ENCODE assay signal across 19 cellular contexts in the genomic region with DNA sequence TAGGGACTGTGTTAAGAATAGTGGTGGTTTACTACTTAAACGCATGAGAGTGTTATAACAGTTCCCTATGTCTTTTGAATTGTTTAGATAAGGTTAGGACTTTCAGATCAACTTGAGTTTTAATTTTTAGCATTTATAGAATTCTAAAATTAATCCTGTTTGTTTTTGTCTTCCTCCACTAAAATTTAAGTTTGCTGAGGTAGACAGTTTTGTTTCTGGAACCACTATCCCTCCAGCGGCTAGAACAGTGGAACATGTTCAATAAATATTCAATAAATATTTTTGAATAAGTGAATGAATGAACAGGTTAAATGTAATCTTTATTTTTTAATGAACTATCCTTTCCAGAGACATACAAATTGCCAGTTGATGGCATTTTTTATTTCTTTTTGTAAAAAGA.
"Had no signal": no experiment of that assay in that cellular context is flagged by ENCODE, and none has a peak within 500 bp of the region (broad histone marks: within the 10 kb centered on the region; RNA-seq: fewer than 3 reads in every experiment).

No MANE protein-coding gene starts in this region.

- H3K4me3 Mint-ChIP-seq: central memory CD8-positive, alpha-beta T cell; natural killer cell; stimulated activated memory B cell treated with anti-CD40 and anti-IgM and Interleukin-4, amounts not matched to agents 10 μg/mL and 1 μg/mL and 100 μg/mL, for 72 hours had no signal

- H2AFZ ChIP-seq: parathyroid adenoma had no signal

- H3K9ac ChIP-seq: parathyroid adenoma had no signal

- H3K27me3 ChIP-seq: sigmoid colon, spleen, transverse colon, upper lobe of right lung, uterus had no signal

- H3K79me2 ChIP-seq: parathyroid adenoma had no signal

- FAIRE-seq: frontal cortex had no signal

- H3K36me3 Mint-ChIP-seq: natural killer cell; stimulated activated memory B cell treated with anti-CD40 and anti-IgM and Interleukin-4, amounts not matched to agents 10 μg/mL and 1 μg/mL and 100 μg/mL, for 72 hours had no signal

- H3K4me1 ChIP-seq: parathyroid adenoma had no signal

- H3K4me3 ChIP-seq: coronary artery, lower lobe of right lung, sigmoid colon, spleen, transverse colon, upper lobe of right lung, uterus had no signal

- H3K27me3 Mint-ChIP-seq: progenitor cell of endocrine pancreas had no signal

- ATAC-seq: left colon; left ventricle myocardium superior; lower lobe of right lung; natural killer cell; stimulated activated memory B cell treated with anti-CD40 and anti-IgM and Interleukin-4, amounts not matched to agents 10 μg/mL and 1 μg/mL and 100 μg/mL, for 72 hours; stimulated activated naive CD8-positive, alpha-beta T cell treated with anti-CD3 and anti-CD28 coated beads, Interleukin-15, Interleukin-2, amounts not matched to agents 100 U/mL and 50 U/mL, for 24 hours; upper lobe of right lung had no signal

- H3K9me3 Mint-ChIP-seq: central memory CD8-positive, alpha-beta T cell; natural killer cell; stimulated activated memory B cell treated with anti-CD40 and anti-IgM and Interleukin-4, amounts not matched to agents 10 μg/mL and 1 μg/mL and 100 μg/mL, for 72 hours had no signal

- H3K9me3 ChIP-seq: lower lobe of right lung, sigmoid colon, spleen, transverse colon, upper lobe of right lung, uterus had no signal

- H3K4me1 Mint-ChIP-seq: central memory CD8-positive, alpha-beta T cell had no signal

- H3K27ac ChIP-seq: lower lobe of right lung, parathyroid adenoma, spleen, transverse colon, upper lobe of right lung had no signal

- DNase-seq: effector CD4-positive, alpha-beta T cell; head of caudate nucleus; left colon; left ventricle myocardium superior; lower lobe of right lung; natural killer cell; sigmoid colon; spleen; stimulated activated CD4-positive, alpha-beta T cell treated with anti-CD3 and anti-CD28 coated beads, Interleukin-4, amount 100 ng/mL, for 4 hours; stimulated activated naive CD8-positive, alpha-beta T cell treated with anti-CD3 and anti-CD28 coated beads, Interleukin-15, Interleukin-2, amounts not matched to agents 100 U/mL and 50 U/mL, for 24 hours; transverse colon; upper lobe of right lung; uterus had no signal

- H3K27ac Mint-ChIP-seq: natural killer cell; progenitor cell of endocrine pancreas; stimulated activated memory B cell treated with anti-CD40 and anti-IgM and Interleukin-4, amounts not matched to agents 10 μg/mL and 1 μg/mL and 100 μg/mL, for 72 hours had no signal

- H3K36me3 ChIP-seq: lower lobe of right lung, sigmoid colon, spleen, transverse colon, upper lobe of right lung, uterus had no signal
